23 cellular contexts compared by ENCODE assay signal in genomic region chr9:35652829-35653209, GRCh38. TPM values are rescaled to one million over a fixed set of nuclear protein-coding genes. Genes with fewer than 3 reads are reported as not detected.
DNase-seq lines count a peak whose midpoint lies in the region; ATAC-seq, FAIRE-seq and TF ChIP-seq lines count a peak whose summit lies in the region.
"Had no signal": no experiment of that assay in that cellular context is flagged by ENCODE, and none has a peak within 500 bp of the region (broad histone marks: within the 10 kb centered on the region; RNA-seq: fewer than 3 reads in every experiment).

No MANE protein-coding gene starts in this region.

- WGBS in HepG2 (ENCODE audit: low lambda C conversion rate), result 6% methylated on average over 8 of the region's 8 CpGs
- 95% methylated on average over 8 of the region's 8 CpGs for WGBS in right lobe of liver (ENCODE audit: insufficient coverage, low coverage, low lambda C conversion rate, missing lambda C conversion rate)
- 92% methylated on average over 8 of the region's 8 CpGs for WGBS in mesenchymal stem cell

- H3K14ac ChIP-seq in mesenchymal stem cell (ENCODE audit: low read length in 2 of 2), result no peak overlapping the region

- no peak overlapping the region for H3K23ac ChIP-seq in mesenchymal stem cell (ENCODE audit: low read length in 2 of 2)

- POLR2A ChIA-PET in HepG2 (lab: Yijun Ruan, JAX), result no interaction called here

- CTCF ChIA-PET in HepG2 (lab: Yijun Ruan, JAX; ENCODE audit: low intra/inter-chr PET ratio, low total read pairs), result no interaction called here

- FAIRE-seq in HepG2 (lab: Jason Lieb, UNC), result no peak
- FAIRE-seq: GM18507, small intestine had no signal

- intact Hi-C loops in HepG2 (cut with micrococcal nuclease; ENCODE audit: unreplicated experiment), result no loop called here
- intact Hi-C loops in right lobe of liver (cut with DNase I), result no loop called here
- intact Hi-C loops in upper lobe of right lung (cut with DNase I), result no loop called here

- ATAC-seq in HepG2 (no peak), right lobe of liver (no peak), upper lobe of right lung (peak; percentile 3)
- ATAC-seq: activated naive CD8-positive, alpha-beta T cell treated with anti-CD3 and anti-CD28 coated beads, Interleukin-2, amount 50 U/mL, for 24 hours had no signal

- H2AFZ ChIP-seq in HepG2 (ENCODE audit: low read length) (no peak overlapping the region), mesenchymal stem cell (ENCODE audit: low read depth, low read length) (no peak overlapping the region)

- TF ChIP-seq RAD21 in HepG2 (CRISPR knock-in tag; IDR thresholded peaks at IDR 0.05), result no peak

- H3K4me1 ChIP-seq in HepG2 (ENCODE audit: insufficient read depth, low read length) (peaks cover 82% of the 10 kb centered on the region), right lobe of liver (peaks cover 0 to 7% (median 0%) of the 10 kb centered on the region in 4 donors), adipocyte (ENCODE audit: control insufficient read depth, insufficient read depth, low read length) (peaks cover 58% of the 10 kb centered on the region), mesenchymal stem cell (ENCODE audit: control insufficient read depth, insufficient read depth, low read depth, low read length) (peaks cover 9% of the 10 kb centered on the region), upper lobe of right lung (peaks cover 23% of the 10 kb centered on the region)
- H3K4me1 ChIP-seq: foreskin keratinocyte had no signal

- H2BK12ac ChIP-seq in mesenchymal stem cell (ENCODE audit: low read length in 2 of 2), result no peak overlapping the region

- no peak for DNase-seq in HepG2 (ENCODE audit: low spot score)
- DNase-seq in right lobe of liver, result no peak
- peak; percentile 16 for DNase-seq in adipocyte (ENCODE audit: low read depth)
- DNase-seq in mesenchymal stem cell, result no peak
- peak; percentile 75 for DNase-seq in upper lobe of right lung
- no peak for DNase-seq in NCI-H1092 treated with DMSO at 0.1 percent for 48 hours (lab: John Stamatoyannopoulos, UW)
- DNase-seq in NCI-H774 (lab: John Stamatoyannopoulos, UW), result no peak
- DNase-seq in SW 1271 (lab: John Stamatoyannopoulos, UW), result no peak
- DNase-seq: activated CD4-positive, alpha-beta T cell treated with anti-CD3 and anti-CD28 coated beads for 1 hour; activated naive CD8-positive, alpha-beta T cell treated with anti-CD3 and anti-CD28 coated beads, Interleukin-2, amount 50 U/mL, for 24 hours; Caco-2; H9; NCI-H1436 treated with DMSO at 0.1 percent for 48 hours; NCI-H2171; small intestine; stimulated activated CD4-positive, alpha-beta T cell treated with anti-CD3 and anti-CD28 coated beads, Interleukin-4, amount 100 ng/mL, for 24 hours had no signal

- H3K18ac ChIP-seq in mesenchymal stem cell (ENCODE audit: low read depth in 1 of 2, low read length in 2 of 2), result no peak overlapping the region

- BruUV-seq in HepG2 (replicated peaks; lab: Mats Ljungman, UMichigan), result no TSS peak

- no peak overlapping the region for H2AK5ac ChIP-seq in mesenchymal stem cell (ENCODE audit: low read length, severe bottlenecking)

- H3K27ac ChIP-seq in HepG2 (ENCODE audit: extremely low read length, insufficient read depth, low read length) (no peak overlapping the region), right lobe of liver (peak overlapping the region in 1 of 3 donors; percentile 60), mesenchymal stem cell (ENCODE audit: low read length, poor library complexity, severe bottlenecking) (no peak overlapping the region), upper lobe of right lung (peak overlapping the region; percentile 48)
- H3K27ac ChIP-seq: foreskin keratinocyte, SK-N-MC had no signal

- H3K27me3 ChIP-seq in HepG2 (ENCODE audit: control insufficient read depth in 1 of 2, insufficient read depth in 2 of 2, low read length in 2 of 2), result peaks cover 2 to 16% of the 10 kb centered on the region in 2 experiments; a peak in 4 of 5 replicates
- H3K27me3 ChIP-seq in right lobe of liver, result no peaks in the 10 kb centered on the region
- no peaks in the 10 kb centered on the region for H3K27me3 ChIP-seq in adipocyte (replicated peaks; ENCODE audit: control insufficient read depth, insufficient read depth, low read length)
- H3K27me3 ChIP-seq in mesenchymal stem cell (ENCODE audit: control insufficient read depth in 1 of 2, insufficient read depth in 1 of 2, low read length in 2 of 2), result no peaks in the 10 kb centered on the region
- no peaks in the 10 kb centered on the region for H3K27me3 ChIP-seq in upper lobe of right lung

- no peak overlapping the region for H2BK15ac ChIP-seq in mesenchymal stem cell (ENCODE audit: low read depth, poor library complexity, severe bottlenecking)

- H4K20me1 ChIP-seq in HepG2 (ENCODE audit: insufficient read depth, low read length), result no peaks in the 10 kb centered on the region

- TF ChIP-seq EP300 in HepG2 (IDR thresholded peaks at IDR 0.05; ENCODE audit: low read depth in 2 of 2, low read length in 2 of 2), result no peak
- TF ChIP-seq EP300 in HepG2 (CRISPR knock-in tag; IDR thresholded peaks at IDR 0.05; ENCODE audit: borderline replicate concordance), result no peak

- no peaks in the 10 kb centered on the region for H3K36me3 ChIP-seq in HepG2 (replicated peaks in 1 of 2; ENCODE audit: control insufficient read depth in 1 of 2, insufficient read depth in 2 of 2, low read length in 2 of 2)
- H3K36me3 ChIP-seq in right lobe of liver, result no peaks in the 10 kb centered on the region
- no peaks in the 10 kb centered on the region for H3K36me3 ChIP-seq in adipocyte (ENCODE audit: control insufficient read depth, insufficient read depth, low read length, severe bottlenecking)
- no peaks in the 10 kb centered on the region for H3K36me3 ChIP-seq in mesenchymal stem cell (ENCODE audit: control insufficient read depth in 1 of 2, insufficient read depth in 2 of 2, low read depth in 1 of 2, low read length in 2 of 2)
- no peaks in the 10 kb centered on the region for H3K36me3 ChIP-seq in upper lobe of right lung

- no peak overlapping the region for H4K91ac ChIP-seq in mesenchymal stem cell (ENCODE audit: low read length)

- in situ Hi-C loops in HepG2 (cut with HindIII; ENCODE audit: extremely low pct_ligation_motif_present, low pct_unique_long_range_greater_than_20kb), result loop anchor here (10.0 kb wide), 1 partner anchor 538 kb away; the partner anchor contains the start of gene ATOSB

- H3K9me3 ChIP-seq in HepG2 (ENCODE audit: low read length) (no peaks in the 10 kb centered on the region), right lobe of liver (no peaks in the 10 kb centered on the region), adipocyte (ENCODE audit: control insufficient read depth, low read length) (no peaks in the 10 kb centered on the region), mesenchymal stem cell (ENCODE audit: control insufficient read depth, low read length) (no peaks in the 10 kb centered on the region), upper lobe of right lung (no peaks in the 10 kb centered on the region)
- H3K9me3 ChIP-seq: Caco-2 had no signal

- H2BK5ac ChIP-seq in mesenchymal stem cell (ENCODE audit: low read depth, low read length, poor library complexity, severe bottlenecking), result no peak overlapping the region

- no peak overlapping the region for H4K8ac ChIP-seq in mesenchymal stem cell (ENCODE audit: low read length)

- H3K4me3 ChIP-seq in HepG2 (replicated peaks in 1 of 3; ENCODE audit: insufficient read depth in 1 of 3, low read depth in 2 of 3, low read length in 3 of 3) (peak overlapping the region in 1 of 3 experiments; percentile 45; a peak in 2 of 6 replicates), right lobe of liver (no peak overlapping the region), adipocyte (ENCODE audit: low read length) (no peak overlapping the region), mesenchymal stem cell (ENCODE audit: insufficient read depth in 1 of 2, low read depth in 1 of 2, low read length in 2 of 2) (no peak overlapping the region), upper lobe of right lung (no peak overlapping the region)
- H3K4me3 ChIP-seq: SK-N-MC had no signal

- no peak overlapping the region for H3K4ac ChIP-seq in mesenchymal stem cell (ENCODE audit: low read depth in 1 of 2, low read length in 2 of 2)

- H3K4me2 ChIP-seq in HepG2 (ENCODE audit: low read depth, low read length), result peak overlapping the region; percentile 57
- H3K4me2 ChIP-seq in mesenchymal stem cell (ENCODE audit: low read length, poor library complexity, severe bottlenecking), result no peak overlapping the region

- H3K79me1 ChIP-seq in mesenchymal stem cell (replicated peaks; ENCODE audit: low read length, poor library complexity, severe bottlenecking), result no peaks in the 10 kb centered on the region

- H3K79me2 ChIP-seq in HepG2 (ENCODE audit: insufficient read depth, low read length), result no peaks in the 10 kb centered on the region

- no peak for TF ChIP-seq CTCF in HepG2 (CRISPR knock-in tag; IDR thresholded peaks at IDR 0.05)
- no peak for TF ChIP-seq CTCF in right lobe of liver (IDR thresholded peaks at IDR 0.05)
- TF ChIP-seq CTCF in upper lobe of right lung (IDR thresholded peaks at IDR 0.05), result no peak

- H3K9ac ChIP-seq in HepG2 (ENCODE audit: insufficient read depth, low read depth, low read length) (peak overlapping the region; percentile 41; the same call in 1 of the 2 replicates), adipocyte (ENCODE audit: low read length) (peak overlapping the region; percentile 73), mesenchymal stem cell (ENCODE audit: low read length) (peak overlapping the region; percentile 50)

- no peak overlapping the region for H2BK120ac ChIP-seq in mesenchymal stem cell (ENCODE audit: low read depth, low read length)

- TF ChIP-seq POLR2A in HepG2 (IDR thresholded peaks at IDR 0.05; ENCODE audit: insufficient read depth in 1 of 2, low read depth in 2 of 2, low read length in 2 of 2), result no peak
- TF ChIP-seq POLR2A in right lobe of liver (IDR thresholded peaks at IDR 0.05), result no peak

RNA-seq across cellular contexts. Expression of gene SIT1, which starts 2.1 kb away (rescaled TPM):
- 0.09 and 0.24 TPM in 2 replicates for total RNA-seq in HepG2 (2016; rRNA removed; fragmentation: Illumina TruSeq; extraction: Trizol)
- total RNA-seq in HepG2 (2016; cell fraction: cytosol; rRNA removed; fragmentation: Illumina TruSeq; extraction: Trizol; ENCODE audit: low read depth), result not detected in 2 replicates
- not detected in 2 replicates for total RNA-seq in HepG2 (2016; cell fraction: insoluble cytoplasmic fraction; rRNA removed; fragmentation: Illumina TruSeq; extraction: Trizol)
- total RNA-seq in HepG2 (2016; cell fraction: membrane; rRNA removed; fragmentation: Illumina TruSeq; extraction: Trizol), result not detected in 2 replicates
- not detected in 2 replicates for total RNA-seq in HepG2 (2016; cell fraction: nucleus; rRNA removed; fragmentation: Illumina TruSeq; extraction: Trizol)
- polyA plus RNA-seq in HepG2 (2011; rRNA removed), result 5.0 and 6.7 TPM in 2 replicates
- 4.9 and 8.4 TPM in 2 replicates for polyA plus RNA-seq in HepG2 (2011; cell fraction: cytosol; rRNA removed)
- polyA plus RNA-seq in HepG2 (2011; cell fraction: nucleus; rRNA removed), result 2.7 and 2.8 TPM in 2 replicates
- 2.0 and 3.3 TPM in 2 replicates for polyA plus RNA-seq in HepG2 (2012)
- polyA plus RNA-seq in HepG2 (2016; cell fraction: cytosol; fragmentation: Illumina TruSeq; extraction: Trizol; ENCODE audit: low read depth), result 0.12 and 0.14 TPM in 2 replicates
- not detected in 2 replicates for polyA plus RNA-seq in HepG2 (2016; cell fraction: insoluble cytoplasmic fraction; fragmentation: Illumina TruSeq; extraction: Trizol; ENCODE audit: low read depth)
- polyA plus RNA-seq in HepG2 (2016; cell fraction: membrane; fragmentation: Illumina TruSeq; extraction: Trizol; ENCODE audit: low read depth), result not detected in 2 replicates
- polyA plus RNA-seq in HepG2 (2016; cell fraction: nucleus; fragmentation: Illumina TruSeq; extraction: Trizol; ENCODE audit: insufficient read depth, low read depth), result not detected in 2 replicates
- 5.0 TPM in 1 of 2 replicates, not detected in the other for polyA minus RNA-seq in HepG2 (2011; rRNA and poly(A)+ RNA removed; ENCODE audit: low replicate concordance)
- polyA minus RNA-seq in HepG2 (2011; cell fraction: cytosol; rRNA and poly(A)+ RNA removed), result 1.4 and 2.8 TPM in 2 replicates
- polyA minus RNA-seq in HepG2 (2011; cell fraction: nucleus; rRNA and poly(A)+ RNA removed), result 0.50 TPM in 1 of 2 replicates, not detected in the other
- under 1 TPM in 5 of 6 experiments, not detected in 1; 0.18 to 0.58 (median 0.37) TPM for total RNA-seq in right lobe of liver
- polyA plus RNA-seq in mesenchymal stem cell (2013, experiment 1 of 2), result not detected
- polyA plus RNA-seq in mesenchymal stem cell (2013, experiment 2 of 2), result not detected
- 2.2 TPM for total RNA-seq in upper lobe of right lung
- total RNA-seq: Caco-2, foreskin keratinocyte, kidney epithelial cell, M059J had no signal
- polyA plus RNA-seq: foreskin keratinocyte had no signal

RNA-seq across cellular contexts. Expression of gene RMRP, which starts 5.0 kb away (rescaled TPM):
- total RNA-seq in HepG2 (2016; rRNA removed; fragmentation: Illumina TruSeq; extraction: Trizol) (1,047 and 4,025 TPM in 2 replicates), right lobe of liver (over 10,000 TPM in 2 of 6 experiments, 1,000 to 10,000 TPM in 4; 1,534 to 17,791 (median 6,650) TPM), upper lobe of right lung (30,828 TPM)
- total RNA-seq in HepG2 (2016; cell fraction: cytosol; rRNA removed; fragmentation: Illumina TruSeq; extraction: Trizol; ENCODE audit: low read depth), result 14,541 and 17,847 TPM in 2 replicates
- total RNA-seq in HepG2 (2016; cell fraction: insoluble cytoplasmic fraction; rRNA removed; fragmentation: Illumina TruSeq; extraction: Trizol), result 1,278 and 4,694 TPM in 2 replicates
- 1,777 and 1,949 TPM in 2 replicates for total RNA-seq in HepG2 (2016; cell fraction: membrane; rRNA removed; fragmentation: Illumina TruSeq; extraction: Trizol)
- total RNA-seq in HepG2 (2016; cell fraction: nucleus; rRNA removed; fragmentation: Illumina TruSeq; extraction: Trizol), result 24,487 and 26,007 TPM in 2 replicates
- 36.7 and 51.4 TPM in 2 replicates for polyA plus RNA-seq in HepG2 (2011; rRNA removed)
- polyA plus RNA-seq in HepG2 (2011; cell fraction: cytosol; rRNA removed), result 33.6 and 36.8 TPM in 2 replicates
- polyA plus RNA-seq in HepG2 (2011; cell fraction: nucleus; rRNA removed), result 3,177 and 3,657 TPM in 2 replicates
- 10.9 and 118 TPM in 2 replicates for polyA plus RNA-seq in HepG2 (2012)
- polyA plus RNA-seq in HepG2 (2016; cell fraction: cytosol; fragmentation: Illumina TruSeq; extraction: Trizol; ENCODE audit: low read depth), result 4.5 TPM in 1 of 2 replicates, not detected in the other
- polyA plus RNA-seq in HepG2 (2016; cell fraction: insoluble cytoplasmic fraction; fragmentation: Illumina TruSeq; extraction: Trizol; ENCODE audit: low read depth), result not detected in 2 replicates
- polyA plus RNA-seq in HepG2 (2016; cell fraction: membrane; fragmentation: Illumina TruSeq; extraction: Trizol; ENCODE audit: low read depth), result not detected in 2 replicates
- not detected in 2 replicates for polyA plus RNA-seq in HepG2 (2016; cell fraction: nucleus; fragmentation: Illumina TruSeq; extraction: Trizol; ENCODE audit: insufficient read depth, low read depth)
- 7,133 and 10,474 TPM in 2 replicates for polyA minus RNA-seq in HepG2 (2011; rRNA and poly(A)+ RNA removed; ENCODE audit: low replicate concordance)
- 10,046 and 14,120 TPM in 2 replicates for polyA minus RNA-seq in HepG2 (2011; cell fraction: cytosol; rRNA and poly(A)+ RNA removed)
- polyA minus RNA-seq in HepG2 (2011; cell fraction: nucleus; rRNA and poly(A)+ RNA removed), result 104,669 and 122,700 TPM in 2 replicates
- not detected for polyA plus RNA-seq in mesenchymal stem cell (2013, experiment 1 of 2)
- polyA plus RNA-seq in mesenchymal stem cell (2013, experiment 2 of 2), result not detected

RNA-seq across cellular contexts. Expression of gene CCDC107, which starts 5.3 kb away (rescaled TPM):
- 4.1 and 7.1 TPM in 2 replicates for total RNA-seq in HepG2 (2016; rRNA removed; fragmentation: Illumina TruSeq; extraction: Trizol)
- 13.2 and 13.3 TPM in 2 replicates for total RNA-seq in HepG2 (2016; cell fraction: cytosol; rRNA removed; fragmentation: Illumina TruSeq; extraction: Trizol; ENCODE audit: low read depth)
- 4.2 and 6.7 TPM in 2 replicates for total RNA-seq in HepG2 (2016; cell fraction: insoluble cytoplasmic fraction; rRNA removed; fragmentation: Illumina TruSeq; extraction: Trizol)
- 13.0 TPM in 2 replicates for total RNA-seq in HepG2 (2016; cell fraction: membrane; rRNA removed; fragmentation: Illumina TruSeq; extraction: Trizol)
- 5.3 and 6.1 TPM in 2 replicates for total RNA-seq in HepG2 (2016; cell fraction: nucleus; rRNA removed; fragmentation: Illumina TruSeq; extraction: Trizol)
- 15.2 and 17.4 TPM in 2 replicates for polyA plus RNA-seq in HepG2 (2011; rRNA removed)
- 15.9 and 16.7 TPM in 2 replicates for polyA plus RNA-seq in HepG2 (2011; cell fraction: cytosol; rRNA removed)
- polyA plus RNA-seq in HepG2 (2011; cell fraction: nucleus; rRNA removed), result 7.4 and 9.8 TPM in 2 replicates
- polyA plus RNA-seq in HepG2 (2012), result 8.7 and 10.5 TPM in 2 replicates
- 30.2 and 33.6 TPM in 2 replicates for polyA plus RNA-seq in HepG2 (2016; cell fraction: cytosol; fragmentation: Illumina TruSeq; extraction: Trizol; ENCODE audit: low read depth)
- 6.7 and 7.5 TPM in 2 replicates for polyA plus RNA-seq in HepG2 (2016; cell fraction: insoluble cytoplasmic fraction; fragmentation: Illumina TruSeq; extraction: Trizol; ENCODE audit: low read depth)
- polyA plus RNA-seq in HepG2 (2016; cell fraction: membrane; fragmentation: Illumina TruSeq; extraction: Trizol; ENCODE audit: low read depth), result 19.8 and 22.8 TPM in 2 replicates
- 14.5 and 15.3 TPM in 2 replicates for polyA plus RNA-seq in HepG2 (2016; cell fraction: nucleus; fragmentation: Illumina TruSeq; extraction: Trizol; ENCODE audit: insufficient read depth, low read depth)
- 3.4 and 5.3 TPM in 2 replicates for polyA minus RNA-seq in HepG2 (2011; rRNA and poly(A)+ RNA removed; ENCODE audit: low replicate concordance)
- 4.0 and 4.5 TPM in 2 replicates for polyA minus RNA-seq in HepG2 (2011; cell fraction: cytosol; rRNA and poly(A)+ RNA removed)
- polyA minus RNA-seq in HepG2 (2011; cell fraction: nucleus; rRNA and poly(A)+ RNA removed), result 4.4 and 4.8 TPM in 2 replicates
- 10 to 100 TPM; 10.0 to 24.2 (median 15.3) TPM for total RNA-seq in right lobe of liver
- polyA plus RNA-seq in mesenchymal stem cell (2013, experiment 1 of 2), result 21.7 TPM
- 20.5 TPM for polyA plus RNA-seq in mesenchymal stem cell (2013, experiment 2 of 2)
- 31.1 TPM for total RNA-seq in upper lobe of right lung

RNA-seq across cellular contexts. Expression of gene ARHGEF39, which starts 12.2 kb away (rescaled TPM):
- total RNA-seq in HepG2 (2016; rRNA removed; fragmentation: Illumina TruSeq; extraction: Trizol) (10.4 and 11.2 TPM in 2 replicates), right lobe of liver (1 to 10 TPM in 1 of 6 experiments, under 1 TPM in 5; 0.11 to 3.6 (median 0.43) TPM), upper lobe of right lung (0.38 TPM)
- 3.5 and 4.4 TPM in 2 replicates for total RNA-seq in HepG2 (2016; cell fraction: cytosol; rRNA removed; fragmentation: Illumina TruSeq; extraction: Trizol; ENCODE audit: low read depth)
- 9.7 and 11.9 TPM in 2 replicates for total RNA-seq in HepG2 (2016; cell fraction: insoluble cytoplasmic fraction; rRNA removed; fragmentation: Illumina TruSeq; extraction: Trizol)
- total RNA-seq in HepG2 (2016; cell fraction: membrane; rRNA removed; fragmentation: Illumina TruSeq; extraction: Trizol), result 4.7 and 6.0 TPM in 2 replicates
- 8.4 and 9.2 TPM in 2 replicates for total RNA-seq in HepG2 (2016; cell fraction: nucleus; rRNA removed; fragmentation: Illumina TruSeq; extraction: Trizol)
- 8.0 and 12.3 TPM in 2 replicates for polyA plus RNA-seq in HepG2 (2011; rRNA removed)
- polyA plus RNA-seq in HepG2 (2011; cell fraction: cytosol; rRNA removed), result 5.4 and 7.1 TPM in 2 replicates
- 19.1 and 24.4 TPM in 2 replicates for polyA plus RNA-seq in HepG2 (2011; cell fraction: nucleus; rRNA removed)
- polyA plus RNA-seq in HepG2 (2012), result 3.1 and 6.1 TPM in 2 replicates
- polyA plus RNA-seq in HepG2 (2016; cell fraction: cytosol; fragmentation: Illumina TruSeq; extraction: Trizol; ENCODE audit: low read depth), result 1.8 and 2.1 TPM in 2 replicates
- polyA plus RNA-seq in HepG2 (2016; cell fraction: insoluble cytoplasmic fraction; fragmentation: Illumina TruSeq; extraction: Trizol; ENCODE audit: low read depth), result 12.7 and 16.4 TPM in 2 replicates
- polyA plus RNA-seq in HepG2 (2016; cell fraction: membrane; fragmentation: Illumina TruSeq; extraction: Trizol; ENCODE audit: low read depth), result 3.7 and 3.9 TPM in 2 replicates
- 32.0 and 32.6 TPM in 2 replicates for polyA plus RNA-seq in HepG2 (2016; cell fraction: nucleus; fragmentation: Illumina TruSeq; extraction: Trizol; ENCODE audit: insufficient read depth, low read depth)
- polyA minus RNA-seq in HepG2 (2011; rRNA and poly(A)+ RNA removed; ENCODE audit: low replicate concordance), result 20.2 and 52.2 TPM in 2 replicates
- polyA minus RNA-seq in HepG2 (2011; cell fraction: cytosol; rRNA and poly(A)+ RNA removed), result 3.9 and 6.0 TPM in 2 replicates
- 11.6 and 15.7 TPM in 2 replicates for polyA minus RNA-seq in HepG2 (2011; cell fraction: nucleus; rRNA and poly(A)+ RNA removed)
- 0.81 TPM for polyA plus RNA-seq in mesenchymal stem cell (2013, experiment 1 of 2)
- polyA plus RNA-seq in mesenchymal stem cell (2013, experiment 2 of 2), result 0.73 TPM

RNA-seq across cellular contexts. Expression of gene CA9, which starts 20.9 kb away (rescaled TPM):
- total RNA-seq in HepG2 (2016; rRNA removed; fragmentation: Illumina TruSeq; extraction: Trizol) (0.13 TPM in 1 of 2 replicates, not detected in the other), right lobe of liver (1 to 10 TPM in 1 of 6 experiments, under 1 TPM in 4, not detected in 1; 0.64 to 1.6 (median 0.93) TPM), upper lobe of right lung (0.55 TPM)
- total RNA-seq in HepG2 (2016; cell fraction: cytosol; rRNA removed; fragmentation: Illumina TruSeq; extraction: Trizol; ENCODE audit: low read depth), result not detected in 2 replicates
- not detected in 2 replicates for total RNA-seq in HepG2 (2016; cell fraction: insoluble cytoplasmic fraction; rRNA removed; fragmentation: Illumina TruSeq; extraction: Trizol)
- total RNA-seq in HepG2 (2016; cell fraction: membrane; rRNA removed; fragmentation: Illumina TruSeq; extraction: Trizol), result not detected in 2 replicates
- 0.75 TPM in 1 of 2 replicates, not detected in the other for total RNA-seq in HepG2 (2016; cell fraction: nucleus; rRNA removed; fragmentation: Illumina TruSeq; extraction: Trizol)
- 118 and 152 TPM in 2 replicates for polyA plus RNA-seq in HepG2 (2011; rRNA removed)
- 65.9 and 115 TPM in 2 replicates for polyA plus RNA-seq in HepG2 (2011; cell fraction: cytosol; rRNA removed)
- polyA plus RNA-seq in HepG2 (2011; cell fraction: nucleus; rRNA removed), result 71.7 and 92.6 TPM in 2 replicates
- polyA plus RNA-seq in HepG2 (2012), result 45.6 and 49.0 TPM in 2 replicates
- not detected in 2 replicates for polyA plus RNA-seq in HepG2 (2016; cell fraction: cytosol; fragmentation: Illumina TruSeq; extraction: Trizol; ENCODE audit: low read depth)
- polyA plus RNA-seq in HepG2 (2016; cell fraction: insoluble cytoplasmic fraction; fragmentation: Illumina TruSeq; extraction: Trizol; ENCODE audit: low read depth), result 0.45 TPM in 1 of 2 replicates, not detected in the other
- not detected in 2 replicates for polyA plus RNA-seq in HepG2 (2016; cell fraction: membrane; fragmentation: Illumina TruSeq; extraction: Trizol; ENCODE audit: low read depth)
- 0.79 and 0.89 TPM in 2 replicates for polyA plus RNA-seq in HepG2 (2016; cell fraction: nucleus; fragmentation: Illumina TruSeq; extraction: Trizol; ENCODE audit: insufficient read depth, low read depth)
- polyA minus RNA-seq in HepG2 (2011; rRNA and poly(A)+ RNA removed; ENCODE audit: low replicate concordance), result 31.3 and 95.8 TPM in 2 replicates
- polyA minus RNA-seq in HepG2 (2011; cell fraction: cytosol; rRNA and poly(A)+ RNA removed), result 28.6 and 34.4 TPM in 2 replicates
- polyA minus RNA-seq in HepG2 (2011; cell fraction: nucleus; rRNA and poly(A)+ RNA removed), result 11.6 and 12.8 TPM in 2 replicates
- 0.30 TPM for polyA plus RNA-seq in mesenchymal stem cell (2013, experiment 1 of 2)
- 0.38 TPM for polyA plus RNA-seq in mesenchymal stem cell (2013, experiment 2 of 2)
- total RNA-seq: Caco-2; mesenteric fat pad; natural killer cell treated with Interleukin-12 subunit alpha and Interleukin-12 subunit beta and Interleukin-15 and Interleukin-18, amount 100 ng/mL, for 72 hours had no signal

Comparison
In these comparisons a context has a peak if more than half of its experiments do, and no peak if none do; other contexts are left out.
1. DNase-seq: peak in adipocyte (single experiment) and upper lobe of right lung (single experiment); none in HepG2 (single experiment), right lobe of liver (0 of 3), mesenchymal stem cell (single experiment), NCI-H1092 treated with DMSO at 0.1 percent for 48 hours (single experiment), NCI-H774 (single experiment) and SW 1271 (0 of 2).
2. Peak in every context shown above with its lines, with median percentiles within 50 percentile points of each other: H3K9ac ChIP-seq.